18 cellular contexts compared by ENCODE assay signal in genomic region chrX:153778151-153778551, GRCh38. TPM values are rescaled to one million over a fixed set of nuclear protein-coding genes. Genes with fewer than 3 reads are reported as not detected.
"Had no signal": no experiment of that assay in that cellular context is flagged by ENCODE, and none has a peak within 500 bp of the region (broad histone marks: within the 10 kb centered on the region; RNA-seq: fewer than 3 reads in every experiment).

No MANE protein-coding gene starts in this region.

- H3K4me3 ChIP-seq: lower lobe of right lung, neural progenitor cell, thyroid gland, upper lobe of right lung had no signal

- DNase-seq: activated CD4-positive, alpha-beta T cell treated with anti-CD3 and anti-CD28 coated beads, Interleukin-2, amount 50 U/mL, for 4 hours; activated CD8-positive, alpha-beta memory T cell treated with anti-CD3 and anti-CD28 coated beads for 24 hours; activated CD8-positive, alpha-beta memory T cell treated with anti-CD3 and anti-CD28 coated beads, Interleukin-2, amount 50 U/mL, for 4 hours; activated T-cell treated with anti-CD3 and anti-CD28 coated beads, Interleukin-2, amount 50 U/mL, for 24 hours; caudate nucleus; dermis blood vessel endothelial cell; effector CD8-positive, alpha-beta T cell; lower lobe of right lung; naive thymus-derived CD8-positive, alpha-beta T cell; stimulated activated CD4-positive, alpha-beta T cell treated with anti-CD3 and anti-CD28 coated beads, Interleukin-4, amount 100 ng/mL, for 24 hours; T-helper 1 cell; thyroid gland; upper lobe of right lung had no signal

- ATAC-seq: activated naive CD4-positive, alpha-beta T cell treated with anti-CD3 and anti-CD28 coated beads, Interleukin-2, amount 50 U/mL, for 72 hours; activated T-helper 17 cell treated with anti-CD3 and anti-CD28 coated beads, Interleukin-2, amount 50 U/mL, for 72 hours; left colon; lower lobe of right lung; naive thymus-derived CD8-positive, alpha-beta T cell; upper lobe of right lung had no signal

- H3K36me3 ChIP-seq: lower lobe of right lung, neural progenitor cell, thyroid gland, upper lobe of right lung had no signal

- H3K4me1 ChIP-seq: neural progenitor cell, thyroid gland, upper lobe of right lung had no signal

- H3K27me3 ChIP-seq: neural progenitor cell, thyroid gland, upper lobe of right lung had no signal

- H3K9me3 ChIP-seq: lower lobe of right lung, thyroid gland, upper lobe of right lung had no signal

- H3K27ac ChIP-seq: lower lobe of right lung, neural progenitor cell, thyroid gland, upper lobe of right lung had no signal

RNA-seq across cellular contexts. Expression of gene SRPK3, which starts 2.7 kb away (rescaled TPM):
- total RNA-seq: activated naive CD4-positive, alpha-beta T cell treated with anti-CD3 and anti-CD28 coated beads, Interleukin-2, amount 50 U/mL, for 72 hours; activated T-helper 17 cell treated with anti-CD3 and anti-CD28 coated beads, Interleukin-2, amount 50 U/mL, for 72 hours; lower lobe of right lung; mesothelial cell of epicardium; naive thymus-derived CD8-positive, alpha-beta T cell; upper lobe of right lung had no signal
- polyA plus RNA-seq: naive thymus-derived CD8-positive, alpha-beta T cell had no signal

RNA-seq across cellular contexts. Expression of gene PLXNB3, which starts 14.1 kb away (rescaled TPM):
- polyA plus RNA-seq: naive thymus-derived CD8-positive, alpha-beta T cell had no signal
